9 cellular contexts compared by ENCODE assay signal in the genomic region with DNA sequence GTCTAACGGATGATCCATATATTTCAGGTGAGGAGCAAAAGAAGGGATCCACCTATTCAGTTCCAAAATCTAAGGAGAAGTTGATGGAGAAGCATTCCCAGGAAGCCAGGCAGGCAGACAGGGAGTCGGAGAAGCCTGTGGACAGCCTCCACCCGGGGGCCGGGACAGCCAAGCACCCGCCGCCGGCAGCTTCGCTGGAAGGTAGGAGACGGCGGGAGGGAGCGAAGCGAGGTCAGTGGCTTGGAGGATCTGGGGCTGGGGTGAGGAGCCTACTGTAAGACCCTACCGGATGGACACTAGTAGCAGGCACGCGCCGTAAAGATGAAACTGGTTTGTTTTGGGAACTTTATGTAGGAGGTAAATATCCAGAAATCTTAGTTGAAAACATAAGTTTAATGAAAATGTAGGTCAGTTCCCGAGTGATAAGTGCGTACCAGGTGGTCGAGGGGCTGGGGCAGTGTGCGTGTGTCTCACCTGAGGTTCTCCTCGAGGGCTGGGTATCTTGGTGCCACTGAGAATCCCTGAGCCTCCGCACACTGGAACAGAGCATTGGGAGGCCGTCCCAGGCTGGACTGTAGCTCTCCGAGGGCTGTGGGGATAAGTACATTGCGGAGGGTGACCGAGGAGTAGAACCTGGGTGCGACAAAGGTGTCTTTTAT. TPM values are rescaled to one million over a fixed set of nuclear protein-coding genes. Genes with fewer than 3 reads are reported as not detected.
DNase-seq lines count a peak whose midpoint lies in the region; ATAC-seq and TF ChIP-seq lines count a peak whose summit lies in the region.
"Had no signal": no experiment of that assay in that cellular context is flagged by ENCODE, and none has a peak within 500 bp of the region (broad histone marks: within the 10 kb centered on the region; RNA-seq: fewer than 3 reads in every experiment).

No MANE protein-coding gene starts in this region.

- WGBS in suprapubic skin: 9% methylated on average over 25 of the region's 27 CpGs

- peak overlapping the region; percentile 68 for H3K27ac ChIP-seq in suprapubic skin

- TF ChIP-seq CTCF in astrocyte of the spinal cord (IDR thresholded peaks at IDR 0.05; ENCODE audit: low read depth, low read length) (no peak), suprapubic skin (IDR thresholded peaks at IDR 0.05) (no peak)

- in situ Hi-C loops in astrocyte of the spinal cord (cut with HindIII; ENCODE audit: low sequenced_read_pairs): no loop called here

- TF ChIP-seq EP300 in suprapubic skin (IDR thresholded peaks at IDR 0.05): no peak

- ATAC-seq in GM18520 (IDR thresholded peaks at IDR 0.05; ENCODE audit: unreplicated experiment): no peak

- H3K27me3 ChIP-seq in suprapubic skin: no peaks in the 10 kb centered on the region

- TF ChIP-seq POLR2A in suprapubic skin (IDR thresholded peaks at IDR 0.05): no peak

- peaks cover 26% of the 10 kb centered on the region for H3K4me1 ChIP-seq in suprapubic skin

- peak overlapping the region; percentile 97 for H3K4me3 ChIP-seq in Jurkat, Clone E6-1 (ENCODE audit: low read length)
- H3K4me3 ChIP-seq in astrocyte of the spinal cord (ENCODE audit: low read depth, low read length): peak overlapping the region; percentile 97
- peak overlapping the region; percentile 75 for H3K4me3 ChIP-seq in suprapubic skin

- DNase-seq in EL: peak; percentile 26
- no peak for DNase-seq in Jurkat, Clone E6-1 (ENCODE audit: low read depth, low spot score)
- no peak for DNase-seq in astrocyte of the spinal cord (ENCODE audit: low read depth, low spot score)
- DNase-seq in kidney glomerular epithelial cell (lab: John Stamatoyannopoulos, UW): peak; percentile 60
- DNase-seq in suprapubic skin (ENCODE audit: low spot score in 2 of 2): peak in 1 of 2 donors; percentile 77
- DNase-seq in DMS114 treated with DMSO at 0.1 percent for 48 hours (lab: John Stamatoyannopoulos, UW; ENCODE audit: unreplicated experiment): no peak
- DNase-seq in foreskin melanocyte: no peak

- no peaks in the 10 kb centered on the region for H3K9me3 ChIP-seq in suprapubic skin

- peaks cover 25% of the 10 kb centered on the region for H3K36me3 ChIP-seq in suprapubic skin

RNA-seq across cellular contexts. Expression of a gene that starts 0.7 kb away (rescaled TPM):
- 21.3 TPM for polyA plus RNA-seq in Jurkat, Clone E6-1 (2012; ENCODE audit: insufficient read depth, insufficient read length)
- 1 to 10 TPM; 3.2 to 9.7 (median 4.4) TPM for total RNA-seq in suprapubic skin

RNA-seq across cellular contexts. Expression of a gene that starts 0.8 kb away (rescaled TPM):
- 68.3 TPM for polyA plus RNA-seq in Jurkat, Clone E6-1 (2012; ENCODE audit: insufficient read depth, insufficient read length)
- 100 to 1,000 TPM in 1 of 4 donors, 10 to 100 TPM in 3; 71.8 to 125 (median 86.6) TPM for total RNA-seq in suprapubic skin

RNA-seq across cellular contexts. Expression of a gene that starts 28.1 kb away (rescaled TPM):
- polyA plus RNA-seq in Jurkat, Clone E6-1 (2012; ENCODE audit: insufficient read depth, insufficient read length): 115 TPM
- 100 to 1,000 TPM in 1 of 4 donors, 10 to 100 TPM in 3; 42.8 to 118 (median 55.0) TPM for total RNA-seq in suprapubic skin

RNA-seq across cellular contexts. Expression of a gene that starts 43.2 kb away (rescaled TPM):
- polyA plus RNA-seq in Jurkat, Clone E6-1 (2012; ENCODE audit: insufficient read depth, insufficient read length): 6.1 TPM
- total RNA-seq in suprapubic skin: 10 to 100 TPM; 14.1 to 32.3 (median 21.5) TPM

RNA-seq across cellular contexts. Expression of a gene that starts 44.9 kb away (rescaled TPM):
- not detected for polyA plus RNA-seq in Jurkat, Clone E6-1 (2012; ENCODE audit: insufficient read depth, insufficient read length)
- total RNA-seq in suprapubic skin: 1 to 10 TPM in 3 of 4 donors, not detected in 1; 1.3 to 2.3 (median 2.2) TPM
- total RNA-seq: activated CD8-positive, alpha-beta memory T cell treated with anti-CD3 and anti-CD28 coated beads for 36 hours had no signal

Comparison
In these comparisons a context has a peak if more than half of its experiments do, and no peak if none do; other contexts are left out.
1. DNase-seq: peak in EL (single experiment) and kidney glomerular epithelial cell (single experiment); none in Jurkat, Clone E6-1 (single experiment), astrocyte of the spinal cord (single experiment), DMS114 treated with DMSO at 0.1 percent for 48 hours (single experiment) and foreskin melanocyte (single experiment).
2. Peak in every context shown above with its lines, with median percentiles within 50 percentile points of each other: H3K4me3 ChIP-seq.